ENCODE assay signal across 15 cellular contexts in genomic region chr5:172776235-172776594, GRCh38. TPM values are rescaled to one million over a fixed set of nuclear protein-coding genes. Genes with fewer than 3 reads are reported as not detected.
DNase-seq lines count a peak whose midpoint lies in the region; ATAC-seq, FAIRE-seq and TF ChIP-seq lines count a peak whose summit lies in the region.
"Had no signal": no experiment of that assay in that cellular context is flagged by ENCODE, and none has a peak within 500 bp of the region (broad histone marks: within the 10 kb centered on the region; RNA-seq: fewer than 3 reads in every experiment).

No MANE protein-coding gene starts in this region.

- H2BK120ac ChIP-seq in IMR-90 (ENCODE audit: low read depth, low read length), result peak overlapping the region; percentile 81

- RAD21 ChIA-PET in GM12878 (lab: Charles Lee; ENCODE audit: unreplicated experiment), result interaction anchor here (1.8 kb wide), 1 partner anchor 105 kb away, joined by 6 read pairs; no protein-coding TSS in a partner anchor

- TF ChIP-seq EP300 in GM12878 (IDR thresholded peaks at IDR 0.05; ENCODE audit: borderline replicate concordance in 1 of 2, control insufficient read depth in 1 of 2, low read depth in 2 of 2, low read length in 2 of 2) (no peak), stomach (IDR thresholded peaks at IDR 0.05) (no peak)

- H3K4me3 ChIP-seq in IMR-90 (ENCODE audit: insufficient read depth, low read depth, low read length) (no peak overlapping the region), GM12878 (no peak overlapping the region), right lobe of liver (no peak overlapping the region), stomach (no peak overlapping the region)

- no TSS peak for BruUV-seq in IMR-90 (replicated peaks; lab: Mats Ljungman, UMichigan)
- BruUV-seq in GM12878 (replicated peaks; lab: Mats Ljungman, UMichigan), result no TSS peak

- H3K27ac ChIP-seq in IMR-90 (ENCODE audit: insufficient read depth, low read length) (no peak overlapping the region), GM12878 (ENCODE audit: control insufficient read depth, insufficient read depth) (no peak overlapping the region), right lobe of liver (peak overlapping the region; percentile 92 to 99 (median 94)), stomach (peak overlapping the region in 4 of 5 donors; percentile 96 to 100 (median 99)), RWPE1 (no peak overlapping the region)
- H3K27ac ChIP-seq: foreskin keratinocyte had no signal

- H4K91ac ChIP-seq in IMR-90 (ENCODE audit: insufficient read depth, low read depth, low read length), result peak overlapping the region; percentile 31; the same call in 1 of the 2 replicates

- FAIRE-seq in GM12878 (lab: Jason Lieb, UNC), result no peak

- SMC1A ChIA-PET in GM12878 (lab: Charles Lee; ENCODE audit: uncharacterized antibody, unreplicated experiment), result interaction anchor here (2.2 to 2.6 kb wide), 3 partner anchors 31 to 73 kb away, joined by 11 to 20 read pairs (median 12); no protein-coding TSS in a partner anchor

- H3K4me2 ChIP-seq in IMR-90 (ENCODE audit: low read depth, low read length) (no peak overlapping the region), GM12878 (ENCODE audit: control insufficient read depth, insufficient read depth) (no peak overlapping the region)

- H3K36me3 ChIP-seq in IMR-90 (ENCODE audit: control insufficient read depth, insufficient read depth, low read length) (no peaks in the 10 kb centered on the region), GM12878 (ENCODE audit: control insufficient read depth in 2 of 2, insufficient read depth in 2 of 2, low read length in 1 of 2) (no peaks in the 10 kb centered on the region), right lobe of liver (no peaks in the 10 kb centered on the region), stomach (no peaks in the 10 kb centered on the region)

- H2AFZ ChIP-seq in IMR-90 (replicated peaks; ENCODE audit: low read length, poor library complexity), result no peak overlapping the region
- no peak overlapping the region for H2AFZ ChIP-seq in GM12878 (ENCODE audit: control insufficient read depth, low read depth, low read length)

- no peak overlapping the region for H3K14ac ChIP-seq in IMR-90 (replicated peaks; ENCODE audit: low read depth, low read length)

- H3K9ac ChIP-seq in IMR-90 (ENCODE audit: low read depth, low read length) (no peak overlapping the region), GM12878 (ENCODE audit: control insufficient read depth, insufficient read depth, low read length) (no peak overlapping the region)

- peaks cover 10 to 31% of the 10 kb centered on the region in 2 experiments for H3K79me1 ChIP-seq in IMR-90 (ENCODE audit: low read depth in 1 of 2, low read length in 2 of 2)

- DNase-seq in IMR-90 (no peak), GM12878 (ENCODE audit: low read depth, low spot score) (no peak), right lobe of liver (no peak), stomach (no peak), COLO668 (lab: John Stamatoyannopoulos, UW; ENCODE audit: unreplicated experiment) (no peak), RWPE1 (ENCODE audit: low spot score) (no peak)
- no peak for DNase-seq in activated CD4-positive, CD25-positive, alpha-beta regulatory T cell (lab: John Stamatoyannopoulos, UW)
- DNase-seq: activated CD4-positive, alpha-beta T cell treated with anti-CD3 and anti-CD28 coated beads, Interleukin-2, amount 50 U/mL, for 48 hours; activated naive CD4-positive, alpha-beta T cell; cortex of kidney; DMS153; NCI-H2081; posterior cingulate gyrus had no signal

- peak overlapping the region; percentile 78; the same call in 1 of the 2 replicates for H2BK20ac ChIP-seq in IMR-90 (ENCODE audit: low read depth, low read length)

- no peak overlapping the region for H3K56ac ChIP-seq in IMR-90 (ENCODE audit: extremely low read depth, insufficient read depth, low read length)

- TF ChIP-seq CTCF in IMR-90 (conservative IDR thresholded peaks at IDR 0.05; ENCODE audit: low read depth, low read length), result no peak
- TF ChIP-seq CTCF in GM12878 (IDR thresholded peaks at IDR 0.05 in 2 of 3, conservative IDR thresholded peaks at IDR 0.05 in 1 of 3; ENCODE audit: control insufficient read depth in 2 of 3, extremely low read depth in 1 of 3, insufficient read depth in 1 of 3, low read depth in 3 of 3, low read length in 3 of 3), result no peak
- no peak for TF ChIP-seq CTCF in right lobe of liver (IDR thresholded peaks at IDR 0.05)
- no peak for TF ChIP-seq CTCF in stomach (IDR thresholded peaks at IDR 0.05)
- TF ChIP-seq CTCF in RWPE1 (conservative IDR thresholded peaks at IDR 0.05; ENCODE audit: low read depth), result no peak

- POLR2A ChIA-PET in IMR-90 (lab: Charles Lee; ENCODE audit: unreplicated experiment), result no interaction called here
- POLR2A ChIA-PET in GM12878 (lab: Charles Lee), result interaction anchor here (0.5 to 2.4 kb wide), 3 partner anchors 11 to 101 kb away, joined by 3 to 7 read pairs (median 4); no protein-coding TSS in a partner anchor
- POLR2A ChIA-PET in RWPE1 (lab: Yijun Ruan, JAX; ENCODE audit: low non-redundant PET), result interaction anchor here (0.7 kb wide), 1 partner anchor 15 kb away, joined by 3 read pairs; no protein-coding TSS in a partner anchor

- H3K9me3 ChIP-seq in IMR-90 (ENCODE audit: control insufficient read depth, insufficient read depth, low read length) (no peaks in the 10 kb centered on the region), GM12878 (replicated peaks; ENCODE audit: control insufficient read depth, insufficient read depth, low read length) (no peaks in the 10 kb centered on the region), right lobe of liver (no peaks in the 10 kb centered on the region), stomach (no peaks in the 10 kb centered on the region)

- H4K5ac ChIP-seq in IMR-90 (ENCODE audit: low read depth, low read length), result no peak overlapping the region

- in situ Hi-C loops in IMR-90 (cut with MboI; ENCODE audit: low sequenced_read_pairs), result loop anchor here (10.0 kb wide), 1 partner anchor 129 kb away; no protein-coding TSS in a partner anchor
- in situ Hi-C loops in GM12878 (cut with MboI), result no loop called here

- H3K4me1 ChIP-seq in IMR-90 (ENCODE audit: control insufficient read depth, insufficient read depth, low read length) (peaks cover 27% of the 10 kb centered on the region), GM12878 (ENCODE audit: control insufficient read depth, insufficient read depth, low read length) (peaks cover 30% of the 10 kb centered on the region), right lobe of liver (peaks cover 0 to 86% (median 40%) of the 10 kb centered on the region in 4 donors), stomach (peaks cover 45 to 91% (median 59%) of the 10 kb centered on the region in 4 donors)

- H3K4ac ChIP-seq in IMR-90 (ENCODE audit: low read depth, low read length), result peak overlapping the region; percentile 66; the same call in 1 of the 2 replicates

- H3K9me1 ChIP-seq in IMR-90 (ENCODE audit: insufficient read depth, low read length), result peaks cover 21% of the 10 kb centered on the region

- H4K20me1 ChIP-seq in IMR-90 (ENCODE audit: insufficient read depth, low read length) (no peaks in the 10 kb centered on the region; the same call in 1 of the 2 replicates), GM12878 (ENCODE audit: control insufficient read depth, insufficient read depth) (no peaks in the 10 kb centered on the region)

- peak overlapping the region; percentile 60 for H2AK5ac ChIP-seq in IMR-90 (ENCODE audit: low read depth, low read length)

- no peak for TF ChIP-seq POLR2A in IMR-90 (IDR thresholded peaks at IDR 0.05; ENCODE audit: low read depth, low read length)
- no peak for TF ChIP-seq POLR2A in GM12878 (IDR thresholded peaks at IDR 0.05; ENCODE audit: low read depth, low read length)
- no peak for TF ChIP-seq POLR2A in right lobe of liver (IDR thresholded peaks at IDR 0.05)
- no peak for TF ChIP-seq POLR2A in stomach (IDR thresholded peaks at IDR 0.05)

- H2BK5ac ChIP-seq in IMR-90 (ENCODE audit: low read depth, low read length, poor library complexity, severe bottlenecking), result peak overlapping the region; percentile 99

- WGBS in IMR-90 (ENCODE audit: extremely low coverage in 2 of 2, insufficient read length in 1 of 2), 2 experiments, result no CpG with 5 or more reads among the region's 2 CpGs
- 97% methylated on average over 2 of the region's 2 CpGs for WGBS in GM12878 (ENCODE audit: insufficient coverage, insufficient replicate concordance, low lambda C conversion rate, missing lambda C conversion rate)
- WGBS in right lobe of liver (ENCODE audit: insufficient coverage, low coverage, low lambda C conversion rate, missing lambda C conversion rate), result 39% methylated on average over 2 of the region's 2 CpGs
- WGBS in stomach, 5 donors, result 34 to 74% (median 49%) methylated on average over 2 of the region's 2 CpGs

- peak overlapping the region; percentile 40; the same call in 1 of the 2 replicates for H3K23ac ChIP-seq in IMR-90 (ENCODE audit: low read depth, low read length)

- no peak overlapping the region for H3K18ac ChIP-seq in IMR-90 (ENCODE audit: low read depth, low read length)

- no peaks in the 10 kb centered on the region for H3K79me2 ChIP-seq in GM12878 (ENCODE audit: control insufficient read depth, insufficient read depth, low read length)

- TF ChIP-seq RAD21 in IMR-90 (IDR thresholded peaks at IDR 0.05; ENCODE audit: low read length) (no peak), GM12878 (IDR thresholded peaks at IDR 0.05; ENCODE audit: insufficient read depth, low read depth, low read length) (no peak)

- ATAC-seq in IMR-90 (ENCODE audit: low read depth), result no peak
- ATAC-seq in GM12878, result no peak
- ATAC-seq in right lobe of liver, result peak in 1 of 4 donors; percentile 5
- ATAC-seq in GM19395 (IDR thresholded peaks at IDR 0.05; ENCODE audit: unreplicated experiment), result no peak

- dilution Hi-C loops in IMR-90 (cut with HindIII; ENCODE audit: low sequenced_read_pairs, unreplicated experiment), result no loop called here

- H2BK15ac ChIP-seq in IMR-90 (ENCODE audit: low read depth, low read length), result peak overlapping the region; percentile 96

- peak overlapping the region in 1 of 2 experiments; percentile 17; a peak in 1 of 4 replicates for H4K8ac ChIP-seq in IMR-90 (ENCODE audit: low read depth in 2 of 2, low read length in 2 of 2)

- H3K27me3 ChIP-seq in IMR-90 (ENCODE audit: control insufficient read depth, insufficient read depth, low read length), result no peaks in the 10 kb centered on the region
- H3K27me3 ChIP-seq in GM12878 (replicated peaks in 1 of 2; ENCODE audit: control insufficient read depth in 2 of 2, insufficient read depth in 2 of 2, low read length in 1 of 2), result no peaks in the 10 kb centered on the region
- H3K27me3 ChIP-seq in right lobe of liver, result no peaks in the 10 kb centered on the region
- no peaks in the 10 kb centered on the region for H3K27me3 ChIP-seq in stomach
- H3K27me3 ChIP-seq: foreskin keratinocyte had no signal

- CTCF ChIA-PET in IMR-90 (lab: Yijun Ruan, JAX) (no interaction called here), GM12878 (lab: Yijun Ruan, JAX) (interaction anchor here (1.0 to 3.0 kb wide), 6 partner anchors 12 to 130 kb away, joined by 3 to 14 read pairs (median 4); no protein-coding TSS in a partner anchor), RWPE1 (lab: Yijun Ruan, JAX) (interaction anchor here (1.0 kb wide), 1 partner anchor 59 kb away, joined by 3 read pairs; no protein-coding TSS in a partner anchor)

- intact Hi-C loops in IMR-90 (cut with micrococcal nuclease), result no loop called here
- intact Hi-C loops in GM12878 (cut with micrococcal nuclease; ENCODE audit: unreplicated experiment), result loop anchor here (10.0 kb wide), 1 partner anchor 279 kb away; the partner anchor contains the start of gene CREBRF
- intact Hi-C loops in right lobe of liver (cut with DNase I), result loop anchor here in 1 of 2 donors (5.0 kb wide), 1 partner anchor 76 kb away; no protein-coding TSS in a partner anchor
- intact Hi-C loops in stomach (cut with DNase I; ENCODE audit: low total_unique reads), result no loop called here

- H2AK9ac ChIP-seq in IMR-90 (replicated peaks; ENCODE audit: low read depth, low read length, poor library complexity), result no peak overlapping the region

RNA-seq across cellular contexts. Expression of gene DUSP1, which starts 5.2 kb away (rescaled TPM):
- total RNA-seq in IMR-90 (2012; rRNA removed) (304 and 320 TPM in 2 replicates), GM12878 (2014; rRNA removed) (5.8 and 6.2 TPM in 2 replicates), GM12878 (2014; rRNA removed; fragmentation: Illumina TruSeq; extraction: Trizol) (2.0 and 2.5 TPM in 2 replicates), GM12878 (2021) (5.0 and 5.3 TPM in 2 replicates), right lobe of liver (100 to 1,000 TPM; 106 to 407 (median 232) TPM), stomach (100 to 1,000 TPM; 167 to 690 (median 553) TPM)
- polyA plus RNA-seq in IMR-90 (2012; rRNA removed) (467 and 674 TPM in 2 replicates), GM12878 (2011; rRNA removed) (3.0 and 4.0 TPM in 2 replicates), GM12878 (2014; fragmentation: Illumina TruSeq; extraction: Trizol) (1.0 and 2.0 TPM in 2 replicates), GM12878 (2014; fragmentation: Nextera tagmentation; extraction: Ambion mirVana) (1 to 10 TPM; 1.4 to 1.9 TPM), GM12878 (2014; rRNA removed) (3.5 and 4.1 TPM in 2 replicates), GM12878 (2016; fragmentation: Nextera tagmentation; extraction: Ambion mirVana) (1 to 10 TPM; 3.9 to 5.4 TPM), stomach (100 to 1,000 TPM in 1 of 3 donors, 10 to 100 TPM in 2; 76.4 to 136 (median 81.9) TPM)
- polyA plus RNA-seq in IMR-90 (2012; cell fraction: cytosol; rRNA removed), result 405 and 1,457 TPM in 2 replicates
- polyA plus RNA-seq in IMR-90 (2012; cell fraction: nucleus; rRNA removed; ENCODE audit: low replicate concordance), result 1,904 and 1,990 TPM in 2 replicates
- 9.4 and 10.7 TPM in 2 replicates for total RNA-seq in GM12878 (2013; cell fraction: nucleolus; rRNA removed)
- 2.1 TPM for polyA plus RNA-seq in GM12878 (2011; ENCODE audit: low read depth)
- 4.7 and 5.6 TPM in 2 replicates for polyA plus RNA-seq in GM12878 (2011; cell fraction: cytosol; rRNA removed)
- polyA plus RNA-seq in GM12878 (2011; cell fraction: nucleus; rRNA removed), result 7.0 and 8.8 TPM in 2 replicates
- 4.9 and 5.3 TPM in 2 replicates for polyA plus RNA-seq in GM12878 (2012)
- polyA minus RNA-seq in GM12878 (2011; rRNA and poly(A)+ RNA removed), result 5.9 and 9.3 TPM in 2 replicates
- polyA minus RNA-seq in GM12878 (2011; cell fraction: cytosol; rRNA and poly(A)+ RNA removed), result 4.9 and 5.3 TPM in 2 replicates
- polyA minus RNA-seq in GM12878 (2011; cell fraction: nucleus; rRNA and poly(A)+ RNA removed), result 12.6 and 13.6 TPM in 2 replicates

RNA-seq across cellular contexts. Expression of gene ERGIC1, which starts 57.8 kb away (rescaled TPM):
- total RNA-seq in IMR-90 (2012; rRNA removed), result 124 and 134 TPM in 2 replicates
- 185 and 192 TPM in 2 replicates for polyA plus RNA-seq in IMR-90 (2012; rRNA removed)
- polyA plus RNA-seq in IMR-90 (2012; cell fraction: cytosol; rRNA removed), result 59.2 and 179 TPM in 2 replicates
- polyA plus RNA-seq in IMR-90 (2012; cell fraction: nucleus; rRNA removed; ENCODE audit: low replicate concordance), result 128 and 132 TPM in 2 replicates
- total RNA-seq in GM12878 (2013; cell fraction: nucleolus; rRNA removed), result 247 and 251 TPM in 2 replicates
- total RNA-seq in GM12878 (2014; rRNA removed), result 77.0 and 86.2 TPM in 2 replicates
- total RNA-seq in GM12878 (2014; rRNA removed; fragmentation: Illumina TruSeq; extraction: Trizol), result 70.6 and 71.3 TPM in 2 replicates
- total RNA-seq in GM12878 (2021), result 90.0 and 97.6 TPM in 2 replicates
- polyA plus RNA-seq in GM12878 (2011; ENCODE audit: low read depth), result 45.2 TPM
- 56.1 and 81.2 TPM in 2 replicates for polyA plus RNA-seq in GM12878 (2011; rRNA removed)
- 110 and 117 TPM in 2 replicates for polyA plus RNA-seq in GM12878 (2011; cell fraction: cytosol; rRNA removed)
- 70.5 and 84.8 TPM in 2 replicates for polyA plus RNA-seq in GM12878 (2011; cell fraction: nucleus; rRNA removed)
- 72.6 and 77.3 TPM in 2 replicates for polyA plus RNA-seq in GM12878 (2012)
- 78.1 and 104 TPM in 2 replicates for polyA plus RNA-seq in GM12878 (2014; fragmentation: Illumina TruSeq; extraction: Trizol)
- 10 to 100 TPM in 1 of 2 experiments, 1 to 10 TPM in 1; 8.8 to 21.0 TPM for polyA plus RNA-seq in GM12878 (2014; fragmentation: Nextera tagmentation; extraction: Ambion mirVana)
- 88.7 and 88.8 TPM in 2 replicates for polyA plus RNA-seq in GM12878 (2014; rRNA removed)
- polyA plus RNA-seq in GM12878 (2016; fragmentation: Nextera tagmentation; extraction: Ambion mirVana), result 10 to 100 TPM; 26.3 to 28.6 TPM
- polyA minus RNA-seq in GM12878 (2011; rRNA and poly(A)+ RNA removed), result 136 and 155 TPM in 2 replicates
- polyA minus RNA-seq in GM12878 (2011; cell fraction: cytosol; rRNA and poly(A)+ RNA removed), result 30.7 and 37.3 TPM in 2 replicates
- 28.8 and 59.6 TPM in 2 replicates for polyA minus RNA-seq in GM12878 (2011; cell fraction: nucleus; rRNA and poly(A)+ RNA removed)
- 100 to 1,000 TPM; 103 to 264 (median 154) TPM for total RNA-seq in right lobe of liver
- total RNA-seq in stomach, result 100 to 1,000 TPM in 4 of 5 donors, 10 to 100 TPM in 1; 98.8 to 293 (median 137) TPM
- 10 to 100 TPM; 54.5 to 95.3 (median 83.7) TPM for polyA plus RNA-seq in stomach

Comparison
In these comparisons a context has a peak if more than half of its experiments do, and no peak if none do; other contexts are left out.
1. H3K27ac ChIP-seq: peak in right lobe of liver (3 of 3) and stomach (4 of 5); none in IMR-90 (single experiment), GM12878 (single experiment) and RWPE1 (single experiment).
2. RNA of gene DUSP1, which starts 5.2 kb away (total RNA-seq): 167 to 690 TPM in stomach, 106 to 407 TPM in right lobe of liver and 304 to 320 TPM in IMR-90; 2.0 to 10.7 TPM in GM12878; every median in the first group is over 4 times any median in the second.